In the genomic region with DNA sequence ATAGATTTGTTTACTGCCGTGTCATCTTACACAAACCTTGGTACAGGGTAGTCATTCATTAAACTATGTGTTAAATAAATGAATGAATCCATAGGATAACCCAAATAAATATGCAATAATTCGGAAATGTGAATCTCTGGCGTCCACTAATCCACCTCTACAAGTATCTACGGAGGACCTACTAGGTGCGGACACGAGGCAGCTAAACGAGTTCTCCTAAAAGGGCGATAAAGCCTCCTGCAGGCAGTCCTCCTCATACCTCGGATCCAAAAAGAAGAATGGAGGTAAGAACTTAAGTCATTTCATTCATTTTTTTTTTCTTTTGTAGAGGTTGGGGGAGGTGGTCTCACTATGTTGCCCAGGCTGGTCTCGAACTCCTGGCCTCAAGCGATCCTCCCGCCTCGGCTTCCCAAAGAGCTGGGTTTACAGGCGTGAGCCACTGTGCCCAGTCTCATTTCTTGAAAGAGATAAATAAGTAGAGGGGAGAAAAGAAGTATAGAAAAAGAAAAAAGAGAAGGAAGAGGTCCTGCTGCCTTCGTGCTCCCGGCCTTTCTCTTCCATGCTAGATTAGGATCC, we compare ENCODE assay signal across 8 cellular contexts.
DNase-seq lines count a peak whose midpoint lies in the region; ATAC-seq and TF ChIP-seq lines count a peak whose summit lies in the region.

No MANE protein-coding gene starts in this region.

- no peak for DNase-seq in RWPE2 (ENCODE audit: low spot score)
- DNase-seq in fibroblast of pulmonary artery (ENCODE audit: low read depth) = no peak
- no peak for DNase-seq in skeletal muscle cell (ENCODE audit: low read depth)

- no peaks in the 10 kb centered on the region for H3K9me3 ChIP-seq in RWPE2 (ENCODE audit: severe bottlenecking)

- peaks cover 19% of the 10 kb centered on the region for H3K4me1 ChIP-seq in RWPE2 (ENCODE audit: insufficient read depth, poor library complexity, severe bottlenecking)

- H3K27me3 ChIP-seq in RWPE2 (ENCODE audit: insufficient read depth, poor library complexity, severe bottlenecking) = no peaks in the 10 kb centered on the region

- H3K36me3 ChIP-seq in RWPE2 (ENCODE audit: low read depth) = peaks cover 40% of the 10 kb centered on the region

- no peak for TF ChIP-seq CTCF in RWPE2 (IDR thresholded peaks at IDR 0.05; ENCODE audit: poor library complexity, severe bottlenecking)
- TF ChIP-seq CTCF in fibroblast of pulmonary artery (IDR thresholded peaks at IDR 0.05; ENCODE audit: low read length, missing control alignments) = no peak

- H3K27ac ChIP-seq in RWPE2 (ENCODE audit: poor library complexity, severe bottlenecking) = peak overlapping the region; percentile 62

- H3K4me3 ChIP-seq in RWPE2 (ENCODE audit: severe bottlenecking) = peak overlapping the region; percentile 56
- peak overlapping the region; percentile 88 for H3K4me3 ChIP-seq in fibroblast of pulmonary artery (replicated peaks; ENCODE audit: low read depth, low read length)
- H3K4me3 ChIP-seq in skeletal muscle cell (ENCODE audit: low read depth, low read length) = peak overlapping the region; percentile 97

- ATAC-seq in GM19395 (IDR thresholded peaks at IDR 0.05; ENCODE audit: unreplicated experiment) (peak; percentile 1), RWPE2 (ENCODE audit: low read depth) (no peak), HG03565 (IDR thresholded peaks at IDR 0.05; ENCODE audit: unreplicated experiment) (no peak), HG03469 (IDR thresholded peaks at IDR 0.05; ENCODE audit: unreplicated experiment) (no peak), HG03097 (IDR thresholded peaks at IDR 0.05; ENCODE audit: low FRiP score, unreplicated experiment) (no peak), GM18870 (IDR thresholded peaks at IDR 0.05; ENCODE audit: unreplicated experiment) (no peak)
